In genomic region chr10:113337142-113337541, GRCh38 we compare ENCODE assay signal across 23 cellular contexts.
"Had no signal": no experiment of that assay in that cellular context is flagged by ENCODE, and none has a peak within 500 bp of the region (broad histone marks: within the 10 kb centered on the region; RNA-seq: fewer than 3 reads in every experiment).

No MANE protein-coding gene starts in this region.

- H3K27ac ChIP-seq: colonic mucosa, esophagus squamous epithelium, heart left ventricle, pancreas, prostate gland, right lobe of liver, spleen, tibial artery, upper lobe of left lung, uterus had no signal

- ATAC-seq: heart left ventricle; left colon; left ventricle myocardium superior; pancreas; right lobe of liver; stimulated activated memory B cell treated with anti-CD40 and anti-IgM and Interleukin-4, amounts not matched to agents 10 μg/mL and 1 μg/mL and 100 μg/mL, for 72 hours had no signal

- DNase-seq: colonic mucosa; dermis blood vessel endothelial cell; esophagus squamous epithelium; foreskin melanocyte; heart left ventricle; hippocampal formation; left colon; left ventricle myocardium superior; mesendoderm; naive B cell; occipital lobe; pancreas; right lobe of liver; spleen; stimulated activated CD4-positive, alpha-beta T cell treated with anti-CD3 and anti-CD28 coated beads, Interleukin-15, amount 100 ng/mL, for 24 hours; stimulated activated CD4-positive, alpha-beta T cell treated with anti-CD3 and anti-CD28 coated beads, Interleukin-1b, Interleukin-23, amount 100 ng/mL, for 48 hours; stimulated activated CD4-positive, alpha-beta T cell treated with anti-CD3 and anti-CD28 coated beads, Interleukin-4, amount 100 ng/mL, for 24 hours; tibial artery; upper lobe of left lung; uterus had no signal

- H3K27me3 ChIP-seq: colonic mucosa, esophagus squamous epithelium, heart left ventricle, pancreas, right lobe of liver, spleen, tibial artery, upper lobe of left lung, uterus had no signal

- H3K4me3 ChIP-seq: colonic mucosa, esophagus squamous epithelium, heart left ventricle, lung, pancreas, prostate gland, right lobe of liver, spleen, tibial artery, upper lobe of left lung, uterus had no signal

- H3K36me3 ChIP-seq: colonic mucosa, esophagus squamous epithelium, heart left ventricle, pancreas, prostate gland, right lobe of liver, spleen, tibial artery, upper lobe of left lung, uterus had no signal

- H3K9me3 ChIP-seq: colonic mucosa, esophagus squamous epithelium, pancreas, prostate gland, right lobe of liver, tibial artery, upper lobe of left lung, uterus had no signal

- H3K4me1 ChIP-seq: colonic mucosa, esophagus squamous epithelium, heart left ventricle, pancreas, prostate gland, right lobe of liver, spleen, tibial artery, upper lobe of left lung, uterus had no signal
